In genomic region chr12:52253391-52254179, GRCh38 we compare ENCODE assay signal across 21 cellular contexts. TPM values are rescaled to one million over a fixed set of nuclear protein-coding genes. Genes with fewer than 3 reads are reported as not detected.
"Had no signal": no experiment of that assay in that cellular context is flagged by ENCODE, and none has a peak within 500 bp of the region (broad histone marks: within the 10 kb centered on the region; RNA-seq: fewer than 3 reads in every experiment).

No MANE protein-coding gene starts in this region.

- H3K9me3 Mint-ChIP-seq: activated naive CD4-positive, alpha-beta T cell treated with anti-CD3 and anti-CD28 coated beads for 36 hours; activated T-cell treated with anti-CD3 and anti-CD28 coated beads, Interleukin-2, amount 50 U/mL, for 24 hours; memory B cell; neural crest cell; stimulated activated naive CD8-positive, alpha-beta T cell treated with anti-CD3 and anti-CD28 coated beads, Interleukin-15, amount 100 ng/mL, for 72 hours had no signal

- H3K36me3 Mint-ChIP-seq: memory B cell had no signal

- ATAC-seq: gastroesophageal sphincter; heart left ventricle; left lung; mucosa of descending colon; psoas muscle; right cardiac atrium; stimulated activated naive CD8-positive, alpha-beta T cell treated with anti-CD3 and anti-CD28 coated beads, Interleukin-15, amount 100 ng/mL, for 72 hours had no signal

- H3K4me3 Mint-ChIP-seq: activated naive CD4-positive, alpha-beta T cell treated with anti-CD3 and anti-CD28 coated beads for 36 hours; activated T-cell treated with anti-CD3 and anti-CD28 coated beads, Interleukin-2, amount 50 U/mL, for 24 hours; memory B cell; naive B cell; neural crest cell; stimulated activated naive CD8-positive, alpha-beta T cell treated with anti-CD3 and anti-CD28 coated beads, Interleukin-15, amount 100 ng/mL, for 72 hours had no signal

- H3K27me3 ChIP-seq: ascending aorta, vagina had no signal

- H3K4me3 ChIP-seq: ascending aorta, esophagus muscularis mucosa, gastroesophageal sphincter, heart left ventricle, left lung, mucosa of descending colon, psoas muscle, suprapubic skin, transverse colon, vagina had no signal

- H3K27ac ChIP-seq: ascending aorta, esophagus muscularis mucosa, gastroesophageal sphincter, heart left ventricle, left lung, psoas muscle, suprapubic skin, transverse colon, vagina had no signal

- H3K36me3 ChIP-seq: ascending aorta, esophagus muscularis mucosa, gastroesophageal sphincter, heart left ventricle, suprapubic skin, transverse colon, vagina had no signal

- DNase-seq: activated naive CD4-positive, alpha-beta T cell treated with anti-CD3 and anti-CD28 coated beads for 36 hours; activated T-cell treated with anti-CD3 and anti-CD28 coated beads, Interleukin-2, amount 50 U/mL, for 24 hours; cerebellar nuclear complex; effector CD8-positive, alpha-beta T cell; heart left ventricle; left lung; mucosa of descending colon; naive B cell; right cardiac atrium; small intestine; stimulated activated CD4-positive, alpha-beta T cell treated with anti-CD3 and anti-CD28 coated beads, Interleukin-4, amount 100 ng/mL, for 1 hour; stimulated activated naive CD8-positive, alpha-beta T cell treated with anti-CD3 and anti-CD28 coated beads, Interleukin-15, amount 100 ng/mL, for 72 hours; transverse colon had no signal

- H3K27ac Mint-ChIP-seq: activated naive CD4-positive, alpha-beta T cell treated with anti-CD3 and anti-CD28 coated beads for 36 hours; activated T-cell treated with anti-CD3 and anti-CD28 coated beads, Interleukin-2, amount 50 U/mL, for 24 hours; memory B cell; naive B cell had no signal

- H3K9me3 ChIP-seq: ascending aorta, esophagus muscularis mucosa, gastroesophageal sphincter, heart left ventricle, left lung, mucosa of descending colon, psoas muscle, suprapubic skin, transverse colon, vagina had no signal

RNA-seq across cellular contexts. Expression of gene KRT7, which starts 20.5 kb away (rescaled TPM):
- total RNA-seq: neural crest cell had no signal

RNA-seq across cellular contexts. Expression of gene KRT86, which starts 20.9 kb away (rescaled TPM):
- total RNA-seq: heart left ventricle, neural crest cell, right cardiac atrium, vagina had no signal
- polyA plus RNA-seq: heart left ventricle, right cardiac atrium had no signal

RNA-seq across cellular contexts. Expression of gene KRT81, which starts 37.7 kb away (rescaled TPM):
- total RNA-seq: activated naive CD4-positive, alpha-beta T cell treated with anti-CD3 and anti-CD28 coated beads for 36 hours; ascending aorta; heart left ventricle; left lung; mucosa of descending colon; neural crest cell; psoas muscle; right cardiac atrium; transverse colon; vagina had no signal
- polyA plus RNA-seq: heart left ventricle, right cardiac atrium, small intestine had no signal
